ENCODE assay signal across 17 cellular contexts in genomic region chr12:113292091-113292490, GRCh38. TPM values are rescaled to one million over a fixed set of nuclear protein-coding genes. Genes with fewer than 3 reads are reported as not detected.
A peak's percentile ranks its signal among the peaks of the same experiment; 100 is the strongest.
DNase-seq lines count a peak whose midpoint lies in the region; ATAC-seq, FAIRE-seq and TF ChIP-seq lines count a peak whose summit lies in the region.
"Had no signal": no experiment of that assay in that cellular context is flagged by ENCODE, and none has a peak within 500 bp of the region (broad histone marks: within the 10 kb centered on the region; RNA-seq: fewer than 3 reads in every experiment).

No MANE protein-coding gene starts in this region.

- no peak overlapping the region for H3K4me3 ChIP-seq in fibroblast of the aortic adventitia (ENCODE audit: low read depth, low read length)
- H3K4me3 ChIP-seq: spleen, upper lobe of right lung had no signal

- no peaks in the 10 kb centered on the region for H3K9me3 Mint-ChIP-seq in activated naive CD8-positive, alpha-beta T cell (ENCODE audit: low read depth)
- H3K9me3 Mint-ChIP-seq in activated naive CD8-positive, alpha-beta T cell treated with anti-CD3 and anti-CD28 coated beads for 36 hours = no peaks in the 10 kb centered on the region
- no peaks in the 10 kb centered on the region for H3K9me3 Mint-ChIP-seq in activated naive CD8-positive, alpha-beta T cell treated with anti-CD3 and anti-CD28 coated beads, Interleukin-2, amount 50 U/mL, for 24 hours
- H3K9me3 Mint-ChIP-seq: dendritic cell treated with granulocyte-macrophage colony-stimulating factor and Interleukin-4, amounts not matched to agents 40 ng/mL and 50 ng/mL, for 4 days; stimulated activated naive B cell treated with anti-CD40 and anti-IgM and Interleukin-4, amounts not matched to agents 10 μg/mL and 1 μg/mL and 100 μg/mL, for 72 hours had no signal

- no peak for DNase-seq in activated naive CD8-positive, alpha-beta T cell treated with anti-CD3 and anti-CD28 coated beads for 36 hours
- no peak for DNase-seq in activated naive CD8-positive, alpha-beta T cell treated with anti-CD3 and anti-CD28 coated beads, Interleukin-2, amount 50 U/mL, for 24 hours
- DNase-seq in fibroblast of the aortic adventitia (ENCODE audit: low read depth) (peak; percentile 78), cerebellum (ENCODE audit: low spot score) (no peak), GM19239 (ENCODE audit: insufficient read length, low spot score) (no peak), Ammon's horn (ENCODE audit: low spot score) (no peak)
- DNase-seq: amygdala; NCI-H1694; spleen; stimulated activated naive B cell treated with anti-CD40 and anti-IgM and Interleukin-4, amounts not matched to agents 10 μg/mL and 1 μg/mL and 100 μg/mL, for 72 hours; T-helper 9 cell; upper lobe of right lung had no signal

- no peaks in the 10 kb centered on the region for H3K36me3 Mint-ChIP-seq in activated naive CD8-positive, alpha-beta T cell
- H3K36me3 Mint-ChIP-seq in activated naive CD8-positive, alpha-beta T cell treated with anti-CD3 and anti-CD28 coated beads for 36 hours = peaks cover 2% of the 10 kb centered on the region
- H3K36me3 Mint-ChIP-seq in activated naive CD8-positive, alpha-beta T cell treated with anti-CD3 and anti-CD28 coated beads, Interleukin-2, amount 50 U/mL, for 24 hours (ENCODE audit: low read depth) = peaks cover 8% of the 10 kb centered on the region

- ATAC-seq in activated naive CD8-positive, alpha-beta T cell treated with anti-CD3 and anti-CD28 coated beads, Interleukin-2, amount 50 U/mL, for 24 hours = no peak
- ATAC-seq in HG03342 (IDR thresholded peaks at IDR 0.05; ENCODE audit: unreplicated experiment) = no peak
- ATAC-seq: Right ventricle myocardium inferior; stimulated activated naive B cell treated with anti-CD40 and anti-IgM and Interleukin-4, amounts not matched to agents 10 μg/mL and 1 μg/mL and 100 μg/mL, for 72 hours; upper lobe of right lung had no signal

- peak overlapping the region; percentile 51 for H3K27ac Mint-ChIP-seq in activated naive CD8-positive, alpha-beta T cell
- H3K27ac Mint-ChIP-seq in activated naive CD8-positive, alpha-beta T cell treated with anti-CD3 and anti-CD28 coated beads for 36 hours = no peak overlapping the region
- peak overlapping the region; percentile 12 for H3K27ac Mint-ChIP-seq in activated naive CD8-positive, alpha-beta T cell treated with anti-CD3 and anti-CD28 coated beads, Interleukin-2, amount 50 U/mL, for 24 hours
- H3K27ac Mint-ChIP-seq: B cell; stimulated activated naive B cell treated with anti-CD40 and anti-IgM and Interleukin-4, amounts not matched to agents 10 μg/mL and 1 μg/mL and 100 μg/mL, for 72 hours had no signal

- no peaks in the 10 kb centered on the region for H3K27me3 Mint-ChIP-seq in activated naive CD8-positive, alpha-beta T cell
- H3K27me3 Mint-ChIP-seq in activated naive CD8-positive, alpha-beta T cell treated with anti-CD3 and anti-CD28 coated beads for 36 hours = no peaks in the 10 kb centered on the region
- no peaks in the 10 kb centered on the region for H3K27me3 Mint-ChIP-seq in activated naive CD8-positive, alpha-beta T cell treated with anti-CD3 and anti-CD28 coated beads, Interleukin-2, amount 50 U/mL, for 24 hours
- H3K27me3 Mint-ChIP-seq: B cell; dendritic cell treated with granulocyte-macrophage colony-stimulating factor and Interleukin-4, amounts not matched to agents 40 ng/mL and 50 ng/mL, for 4 days; stimulated activated naive B cell treated with anti-CD40 and anti-IgM and Interleukin-4, amounts not matched to agents 10 μg/mL and 1 μg/mL and 100 μg/mL, for 72 hours had no signal

- FAIRE-seq in GM19239 (lab: Jason Lieb, UNC) = no peak

- no peak for TF ChIP-seq CTCF in fibroblast of the aortic adventitia (IDR thresholded peaks at IDR 0.05; ENCODE audit: insufficient read depth, low read length)

- H3K4me1 Mint-ChIP-seq in activated naive CD8-positive, alpha-beta T cell (ENCODE audit: low read depth) = no peaks in the 10 kb centered on the region
- H3K4me1 Mint-ChIP-seq in activated naive CD8-positive, alpha-beta T cell treated with anti-CD3 and anti-CD28 coated beads for 36 hours = no peaks in the 10 kb centered on the region
- H3K4me1 Mint-ChIP-seq in activated naive CD8-positive, alpha-beta T cell treated with anti-CD3 and anti-CD28 coated beads, Interleukin-2, amount 50 U/mL, for 24 hours = no peaks in the 10 kb centered on the region
- H3K4me1 Mint-ChIP-seq: B cell had no signal

- H3K4me3 Mint-ChIP-seq in activated naive CD8-positive, alpha-beta T cell = no peak overlapping the region
- no peak overlapping the region for H3K4me3 Mint-ChIP-seq in activated naive CD8-positive, alpha-beta T cell treated with anti-CD3 and anti-CD28 coated beads for 36 hours
- H3K4me3 Mint-ChIP-seq in activated naive CD8-positive, alpha-beta T cell treated with anti-CD3 and anti-CD28 coated beads, Interleukin-2, amount 50 U/mL, for 24 hours = no peak overlapping the region
- H3K4me3 Mint-ChIP-seq: B cell; dendritic cell treated with granulocyte-macrophage colony-stimulating factor and Interleukin-4, amounts not matched to agents 40 ng/mL and 50 ng/mL, for 4 days; stimulated activated naive B cell treated with anti-CD40 and anti-IgM and Interleukin-4, amounts not matched to agents 10 μg/mL and 1 μg/mL and 100 μg/mL, for 72 hours had no signal

RNA-seq across cellular contexts. Expression of gene SLC8B1, which starts 42.8 kb away (rescaled TPM):
- 10 to 100 TPM; 13.5 to 15.1 TPM for total RNA-seq in activated naive CD8-positive, alpha-beta T cell treated with anti-CD3 and anti-CD28 coated beads for 36 hours
- 11.5 and 30.7 TPM in 2 replicates for total RNA-seq in fibroblast of the aortic adventitia (ENCODE audit: low replicate concordance)
- total RNA-seq in cerebellum = 7.9 TPM
